Comparison of ENCODE assay signal across 12 cellular contexts in genomic region chr1:117586747-117587478, GRCh38.
"Had no signal": no experiment of that assay in that cellular context is flagged by ENCODE, and none has a peak within 500 bp of the region (broad histone marks: within the 10 kb centered on the region; RNA-seq: fewer than 3 reads in every experiment).

No MANE protein-coding gene starts in this region.

- H3K27ac Mint-ChIP-seq: activated CD4-positive, alpha-beta T cell treated with anti-CD3 and anti-CD28 coated beads, Interleukin-2, amount 10 ng/mL, durations not matched to agents 7 days and 5 days had no signal

- DNase-seq: activated CD4-positive, alpha-beta T cell treated with anti-CD3 and anti-CD28 coated beads, Interleukin-2, amount 10 ng/mL, durations not matched to agents 7 days and 5 days; activated CD4-positive, CD25-positive, alpha-beta regulatory T cell; activated CD8-positive, alpha-beta memory T cell treated with anti-CD3 and anti-CD28 coated beads for 24 hours; activated naive CD4-positive, alpha-beta T cell; activated T-cell treated with anti-CD3 and anti-CD28 coated beads, Interleukin-2, amount 50 U/mL, for 1 hour; mesendoderm; stimulated activated CD4-positive, alpha-beta T cell treated with anti-CD3 and anti-CD28 coated beads, Interleukin-2, amount 100 ng/mL, for 24 hours; stimulated activated naive CD4-positive, alpha-beta T cell; substantia nigra; T1000 had no signal

- H3K9me3 ChIP-seq: right atrium auricular region had no signal

- H3K4me1 ChIP-seq: right atrium auricular region had no signal

- H3K9me3 Mint-ChIP-seq: activated CD4-positive, alpha-beta T cell treated with anti-CD3 and anti-CD28 coated beads, Interleukin-2, amount 10 ng/mL, durations not matched to agents 7 days and 5 days had no signal

- H3K36me3 ChIP-seq: right atrium auricular region had no signal

- H3K4me3 ChIP-seq: hepatocyte, right atrium auricular region had no signal

- H3K27me3 ChIP-seq: hepatocyte, right atrium auricular region had no signal

- H3K4me3 Mint-ChIP-seq: activated CD4-positive, alpha-beta T cell treated with anti-CD3 and anti-CD28 coated beads, Interleukin-2, amount 10 ng/mL, durations not matched to agents 7 days and 5 days had no signal

- H3K27ac ChIP-seq: hepatocyte, right atrium auricular region had no signal

- H3K4me1 Mint-ChIP-seq: activated CD4-positive, alpha-beta T cell treated with anti-CD3 and anti-CD28 coated beads, Interleukin-2, amount 10 ng/mL, durations not matched to agents 7 days and 5 days had no signal
